17 cellular contexts compared by ENCODE assay signal in genomic region chr5:11247224-11247623, GRCh38.
DNase-seq lines count a peak whose midpoint lies in the region; ATAC-seq and TF ChIP-seq lines count a peak whose summit lies in the region.
"Had no signal": no experiment of that assay in that cellular context is flagged by ENCODE, and none has a peak within 500 bp of the region (broad histone marks: within the 10 kb centered on the region; RNA-seq: fewer than 3 reads in every experiment).

No MANE protein-coding gene starts in this region.

- no peaks in the 10 kb centered on the region for H3K27me3 Mint-ChIP-seq in GM23338 (ENCODE audit: insufficient read depth, low read depth, poor library complexity)
- H3K27me3 Mint-ChIP-seq in endothelial cell (ENCODE audit: unreplicated experiment): peaks cover 4% of the 10 kb centered on the region
- H3K27me3 Mint-ChIP-seq: IgD-negative memory B cell had no signal

- H3F3A ChIP-seq in GM23338 (replicated peaks; ENCODE audit: low read depth) (no peaks in the 10 kb centered on the region), OCI-LY1 (ENCODE audit: insufficient read depth, low read length) (no peaks in the 10 kb centered on the region), smooth muscle cell (ENCODE audit: low read depth) (no peaks in the 10 kb centered on the region)

- no peak overlapping the region for H3K4me3 Mint-ChIP-seq in GM23338
- no peak overlapping the region for H3K4me3 Mint-ChIP-seq in endothelial cell (ENCODE audit: unreplicated experiment)
- H3K4me3 Mint-ChIP-seq: CD8-positive, alpha-beta memory T cell; IgD-negative memory B cell had no signal

- H3K4me3 ChIP-seq in GM23338 (no peak overlapping the region), OCI-LY1 (ENCODE audit: low read depth, low read length, poor library complexity, severe bottlenecking) (no peak overlapping the region), smooth muscle cell (no peak overlapping the region)
- H3K4me3 ChIP-seq: BLaER1 had no signal

- H3K27ac ChIP-seq in GM23338 (ENCODE audit: low read depth) (no peak overlapping the region), OCI-LY1 (ENCODE audit: low read depth, low read length, poor library complexity, severe bottlenecking) (no peak overlapping the region), smooth muscle cell (ENCODE audit: low read depth) (no peak overlapping the region)
- H3K27ac ChIP-seq: BLaER1 had no signal

- H3K4me1 ChIP-seq in GM23338 (ENCODE audit: insufficient read depth) (peaks cover 16% of the 10 kb centered on the region), OCI-LY1 (ENCODE audit: insufficient read depth, low read length, severe bottlenecking) (no peaks in the 10 kb centered on the region), smooth muscle cell (ENCODE audit: low read depth) (no peaks in the 10 kb centered on the region)
- H3K4me1 ChIP-seq: BLaER1 had no signal

- H3K36me3 Mint-ChIP-seq in GM23338 (ENCODE audit: low read depth) (no peaks in the 10 kb centered on the region; the same call in 2 of the 3 replicates), endothelial cell (ENCODE audit: low read depth, unreplicated experiment) (peaks cover 4% of the 10 kb centered on the region)
- H3K36me3 Mint-ChIP-seq: IgD-negative memory B cell had no signal

- no peaks in the 10 kb centered on the region for H3K79me2 ChIP-seq in GM23338 (replicated peaks; ENCODE audit: insufficient read depth)
- H3K79me2 ChIP-seq in OCI-LY1 (ENCODE audit: insufficient read depth, low read length): no peaks in the 10 kb centered on the region
- H3K79me2 ChIP-seq in smooth muscle cell (ENCODE audit: low read depth): no peaks in the 10 kb centered on the region

- H2AFZ ChIP-seq in GM23338 (no peak overlapping the region), OCI-LY1 (ENCODE audit: low read length) (no peak overlapping the region), smooth muscle cell (ENCODE audit: low read depth) (no peak overlapping the region)

- H3K9me2 ChIP-seq in GM23338 (ENCODE audit: insufficient read depth) (peaks cover 3% of the 10 kb centered on the region; the same call in 1 of the 2 replicates), OCI-LY1 (ENCODE audit: low read depth, low read length) (no peaks in the 10 kb centered on the region)
- H3K9me2 ChIP-seq: SK-N-SH had no signal

- WGBS in smooth muscle cell (ENCODE audit: low lambda C conversion rate): 98% methylated on average over 3 of the region's 3 CpGs

- peak; percentile 56 for ATAC-seq in GM23338
- no peak for ATAC-seq in GM21619 (IDR thresholded peaks at IDR 0.05; ENCODE audit: unreplicated experiment)

- H3K9me3 ChIP-seq in OCI-LY1 (ENCODE audit: low read length): no peaks in the 10 kb centered on the region
- H3K9me3 ChIP-seq in smooth muscle cell (replicated peaks; ENCODE audit: low read depth): no peaks in the 10 kb centered on the region
- H3K9me3 ChIP-seq: BLaER1, SK-N-SH had no signal

- TF ChIP-seq CTCF in GM23338 (conservative IDR thresholded peaks at IDR 0.05; ENCODE audit: low read depth in 2 of 2): peak; percentile 42 to 53
- TF ChIP-seq CTCF in OCI-LY1 (IDR thresholded peaks at IDR 0.05; ENCODE audit: low read length): peak; percentile 14; the same call in 1 of the 2 replicates
- peak; percentile 22 for TF ChIP-seq CTCF in endothelial cell (IDR thresholded peaks at IDR 0.05; ENCODE audit: unreplicated experiment)
- peak; percentile 8 for TF ChIP-seq CTCF in smooth muscle cell (IDR thresholded peaks at IDR 0.05; ENCODE audit: borderline replicate concordance, insufficient read depth, poor library complexity, severe bottlenecking)

- H3K9ac ChIP-seq in OCI-LY1 (ENCODE audit: low read length) (no peak overlapping the region), smooth muscle cell (ENCODE audit: low read depth) (no peak overlapping the region)
- H3K9ac ChIP-seq: BLaER1, SK-N-SH had no signal

- H3K27ac Mint-ChIP-seq in GM23338 (no peak overlapping the region), endothelial cell (ENCODE audit: unreplicated experiment) (no peak overlapping the region)
- H3K27ac Mint-ChIP-seq: IgD-negative memory B cell had no signal

- H3K9me3 Mint-ChIP-seq in GM23338 (no peaks in the 10 kb centered on the region; the same call in 2 of the 3 replicates), endothelial cell (ENCODE audit: unreplicated experiment) (no peaks in the 10 kb centered on the region)
- H3K9me3 Mint-ChIP-seq: IgD-negative memory B cell had no signal

- peak; percentile 40 for DNase-seq in GM23338 (ENCODE audit: low spot score)
- no peak for DNase-seq in endothelial cell (ENCODE audit: low spot score)
- DNase-seq in smooth muscle cell (lab: John Stamatoyannopoulos, UW; ENCODE audit: unreplicated experiment): no peak
- no peak for DNase-seq in stimulated activated naive CD4-positive, alpha-beta T cell treated with Interleukin-2 at 50 U/mL for 16 hours (lab: John Stamatoyannopoulos, UW)
- DNase-seq in NCI-H128 (lab: John Stamatoyannopoulos, UW; ENCODE audit: unreplicated experiment): no peak
- DNase-seq: CD8-positive, alpha-beta memory T cell; HCEC 1CT; NCI-H1092; NCI-H1694; NCI-H2107; NCI-H226; SK-N-SH; T-helper 1 cell had no signal

- H3K36me3 ChIP-seq in GM23338 (ENCODE audit: insufficient read depth) (no peaks in the 10 kb centered on the region), OCI-LY1 (ENCODE audit: insufficient read depth, low read length) (no peaks in the 10 kb centered on the region), smooth muscle cell (ENCODE audit: low read depth) (no peaks in the 10 kb centered on the region)
- H3K36me3 ChIP-seq: BLaER1 had no signal

- peaks cover 19% of the 10 kb centered on the region for H3K4me1 Mint-ChIP-seq in GM23338
- peaks cover 6% of the 10 kb centered on the region for H3K4me1 Mint-ChIP-seq in endothelial cell (ENCODE audit: unreplicated experiment)
- H3K4me1 Mint-ChIP-seq: CD8-positive, alpha-beta memory T cell had no signal

- H4K20me1 ChIP-seq in GM23338 (replicated peaks; ENCODE audit: insufficient read depth) (no peaks in the 10 kb centered on the region), OCI-LY1 (ENCODE audit: insufficient read depth, low read length) (no peaks in the 10 kb centered on the region), smooth muscle cell (ENCODE audit: low read depth) (no peaks in the 10 kb centered on the region)
- H4K20me1 ChIP-seq: BLaER1 had no signal

- no peaks in the 10 kb centered on the region for H3K27me3 ChIP-seq in GM23338 (ENCODE audit: insufficient read depth)
- no peaks in the 10 kb centered on the region for H3K27me3 ChIP-seq in OCI-LY1 (ENCODE audit: insufficient read depth, low read length)
- no peaks in the 10 kb centered on the region for H3K27me3 ChIP-seq in smooth muscle cell (ENCODE audit: low read depth)
- H3K27me3 ChIP-seq: BLaER1 had no signal

- H3K4me2 ChIP-seq in GM23338: no peak overlapping the region
- no peak overlapping the region for H3K4me2 ChIP-seq in OCI-LY1 (ENCODE audit: low read length)
- no peak overlapping the region for H3K4me2 ChIP-seq in smooth muscle cell
- H3K4me2 ChIP-seq: BLaER1, SK-N-SH had no signal

TF ChIP-seq in GM23338, 12 proteins besides CTCF, POLR2A, EP300 and RAD21:
- TF ChIP-seq, protein P1, sequence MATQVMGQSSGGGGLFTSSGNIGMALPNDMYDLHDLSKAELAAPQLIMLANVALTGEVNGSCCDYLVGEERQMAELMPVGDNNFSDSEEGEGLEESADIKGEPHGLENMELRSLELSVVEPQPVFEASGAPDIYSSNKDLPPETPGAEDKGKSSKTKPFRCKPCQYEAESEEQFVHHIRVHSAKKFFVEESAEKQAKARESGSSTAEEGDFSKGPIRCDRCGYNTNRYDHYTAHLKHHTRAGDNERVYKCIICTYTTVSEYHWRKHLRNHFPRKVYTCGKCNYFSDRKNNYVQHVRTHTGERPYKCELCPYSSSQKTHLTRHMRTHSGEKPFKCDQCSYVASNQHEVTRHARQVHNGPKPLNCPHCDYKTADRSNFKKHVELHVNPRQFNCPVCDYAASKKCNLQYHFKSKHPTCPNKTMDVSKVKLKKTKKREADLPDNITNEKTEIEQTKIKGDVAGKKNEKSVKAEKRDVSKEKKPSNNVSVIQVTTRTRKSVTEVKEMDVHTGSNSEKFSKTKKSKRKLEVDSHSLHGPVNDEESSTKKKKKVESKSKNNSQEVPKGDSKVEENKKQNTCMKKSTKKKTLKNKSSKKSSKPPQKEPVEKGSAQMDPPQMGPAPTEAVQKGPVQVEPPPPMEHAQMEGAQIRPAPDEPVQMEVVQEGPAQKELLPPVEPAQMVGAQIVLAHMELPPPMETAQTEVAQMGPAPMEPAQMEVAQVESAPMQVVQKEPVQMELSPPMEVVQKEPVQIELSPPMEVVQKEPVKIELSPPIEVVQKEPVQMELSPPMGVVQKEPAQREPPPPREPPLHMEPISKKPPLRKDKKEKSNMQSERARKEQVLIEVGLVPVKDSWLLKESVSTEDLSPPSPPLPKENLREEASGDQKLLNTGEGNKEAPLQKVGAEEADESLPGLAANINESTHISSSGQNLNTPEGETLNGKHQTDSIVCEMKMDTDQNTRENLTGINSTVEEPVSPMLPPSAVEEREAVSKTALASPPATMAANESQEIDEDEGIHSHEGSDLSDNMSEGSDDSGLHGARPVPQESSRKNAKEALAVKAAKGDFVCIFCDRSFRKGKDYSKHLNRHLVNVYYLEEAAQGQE (IDR thresholded peaks at IDR 0.05; ENCODE audit: unreplicated experiment): no peak
- no peak for TF ChIP-seq ZNF331 (CRISPR knock-in tag; IDR thresholded peaks at IDR 0.05; ENCODE audit: low read depth)
- TF ChIP-seq ETS1 (IDR thresholded peaks at IDR 0.05): no peak
TF ChIP-seq in GM23338: peak in this region for 0.
